ENCODE assay signal across 1 cellular context in genomic region chr22:19898831-19899567, GRCh38.
TF ChIP-seq lines count a peak whose summit lies in the region.

No MANE protein-coding gene starts in this region.

TF ChIP-seq in HepG2, 621 proteins besides CTCF, POLR2A, EP300 and RAD21 (continued from another document and continues in another):
- TF ChIP-seq, protein P1, sequence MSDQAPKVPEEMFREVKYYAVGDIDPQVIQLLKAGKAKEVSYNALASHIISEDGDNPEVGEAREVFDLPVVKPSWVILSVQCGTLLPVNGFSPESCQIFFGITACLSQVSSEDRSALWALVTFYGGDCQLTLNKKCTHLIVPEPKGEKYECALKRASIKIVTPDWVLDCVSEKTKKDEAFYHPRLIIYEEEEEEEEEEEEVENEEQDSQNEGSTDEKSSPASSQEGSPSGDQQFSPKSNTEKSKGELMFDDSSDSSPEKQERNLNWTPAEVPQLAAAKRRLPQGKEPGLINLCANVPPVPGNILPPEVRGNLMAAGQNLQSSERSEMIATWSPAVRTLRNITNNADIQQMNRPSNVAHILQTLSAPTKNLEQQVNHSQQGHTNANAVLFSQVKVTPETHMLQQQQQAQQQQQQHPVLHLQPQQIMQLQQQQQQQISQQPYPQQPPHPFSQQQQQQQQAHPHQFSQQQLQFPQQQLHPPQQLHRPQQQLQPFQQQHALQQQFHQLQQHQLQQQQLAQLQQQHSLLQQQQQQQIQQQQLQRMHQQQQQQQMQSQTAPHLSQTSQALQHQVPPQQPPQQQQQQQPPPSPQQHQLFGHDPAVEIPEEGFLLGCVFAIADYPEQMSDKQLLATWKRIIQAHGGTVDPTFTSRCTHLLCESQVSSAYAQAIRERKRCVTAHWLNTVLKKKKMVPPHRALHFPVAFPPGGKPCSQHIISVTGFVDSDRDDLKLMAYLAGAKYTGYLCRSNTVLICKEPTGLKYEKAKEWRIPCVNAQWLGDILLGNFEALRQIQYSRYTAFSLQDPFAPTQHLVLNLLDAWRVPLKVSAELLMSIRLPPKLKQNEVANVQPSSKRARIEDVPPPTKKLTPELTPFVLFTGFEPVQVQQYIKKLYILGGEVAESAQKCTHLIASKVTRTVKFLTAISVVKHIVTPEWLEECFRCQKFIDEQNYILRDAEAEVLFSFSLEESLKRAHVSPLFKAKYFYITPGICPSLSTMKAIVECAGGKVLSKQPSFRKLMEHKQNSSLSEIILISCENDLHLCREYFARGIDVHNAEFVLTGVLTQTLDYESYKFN (CRISPR knock-in tag; conservative IDR thresholded peaks at IDR 0.05), result peak; percentile 90
- TF ChIP-seq ZNF180 (CRISPR knock-in tag; IDR thresholded peaks at IDR 0.05; ENCODE audit: borderline replicate concordance, low read depth) (no peak), HIC2 (CRISPR knock-in tag; IDR thresholded peaks at IDR 0.05; ENCODE audit: low read depth) (peak; percentile 92; the same call in 1 of the 2 replicates), FOXA3 (CRISPR knock-in tag; IDR thresholded peaks at IDR 0.05) (peak; percentile 79), KIAA2018 (CRISPR knock-in tag; IDR thresholded peaks at IDR 0.05; ENCODE audit: borderline replicate concordance) (0 out of 2 replicates have a peak, but pooled peaks have one; percentile 17), HMG20B (CRISPR knock-in tag; conservative IDR thresholded peaks at IDR 0.05) (no peak), ZNF512B (CRISPR knock-in tag; IDR thresholded peaks at IDR 0.05; ENCODE audit: borderline replicate concordance) (0 out of 2 replicates have a peak, but pooled peaks have one; percentile 17), TGIF2 (CRISPR knock-in tag; IDR thresholded peaks at IDR 0.05) (peak; percentile 71; the same call in 1 of the 2 replicates), ZNF292 (CRISPR knock-in tag; IDR thresholded peaks at IDR 0.05; ENCODE audit: borderline replicate concordance, low read depth) (peak; percentile 56; the same call in 1 of the 2 replicates), HNRNPL (IDR thresholded peaks at IDR 0.05; ENCODE audit: low read depth, low read length) (peak; percentile 95), KLF13 (CRISPR knock-in tag; IDR thresholded peaks at IDR 0.05) (no peak), SALL1 (CRISPR knock-in tag; IDR thresholded peaks at IDR 0.05) (peak; percentile 74), IRF2 (CRISPR knock-in tag; IDR thresholded peaks at IDR 0.05) (peak; percentile 33; the same call in 1 of the 2 replicates), PAF1 (CRISPR knock-in tag; IDR thresholded peaks at IDR 0.05) (no peak), HDAC2 (CRISPR knock-in tag; IDR thresholded peaks at IDR 0.05) (peak; percentile 58; the same call in 1 of the 2 replicates), ASH2L (IDR thresholded peaks at IDR 0.05; ENCODE audit: insufficient read length, low read depth, low read length) (peak; percentile 64), HMGA1 (CRISPR knock-in tag; conservative IDR thresholded peaks at IDR 0.05) (no peak), THAP11 (CRISPR knock-in tag; IDR thresholded peaks at IDR 0.05) (0 out of 2 replicates have a peak, but pooled peaks have one; percentile 40), KDM2A (CRISPR knock-in tag; IDR thresholded peaks at IDR 0.05; ENCODE audit: borderline replicate concordance, low read depth) (peak; percentile 31; the same call in 1 of the 2 replicates), TEAD2 (CRISPR knock-in tag; IDR thresholded peaks at IDR 0.05) (no peak), ZSCAN29 (CRISPR knock-in tag; conservative IDR thresholded peaks at IDR 0.05) (peak; percentile 63; the same call in 1 of the 2 replicates), REXO4 (CRISPR knock-in tag; IDR thresholded peaks at IDR 0.05; ENCODE audit: borderline replicate concordance) (no peak), PHF21A (CRISPR knock-in tag; IDR thresholded peaks at IDR 0.05) (peak; percentile 54; the same call in 1 of the 2 replicates), ZNF790 (CRISPR knock-in tag; IDR thresholded peaks at IDR 0.05; ENCODE audit: borderline replicate concordance) (0 out of 2 replicates have a peak, but pooled peaks have one; percentile 56), ATF7-NPFF (CRISPR knock-in tag; IDR thresholded peaks at IDR 0.05; ENCODE audit: low read depth) (peak; percentile 47; the same call in 1 of the 2 replicates), MED8 (CRISPR knock-in tag; IDR thresholded peaks at IDR 0.05; ENCODE audit: insufficient replicate concordance) (no peak), ZNF609 (CRISPR knock-in tag; IDR thresholded peaks at IDR 0.05; ENCODE audit: borderline replicate concordance) (peak; percentile 41; the same call in 1 of the 2 replicates), KDM6A (CRISPR knock-in tag; IDR thresholded peaks at IDR 0.05; ENCODE audit: low read depth) (peak; percentile 47; the same call in 1 of the 2 replicates), FOSL2 (CRISPR knock-in tag; IDR thresholded peaks at IDR 0.05) (peak; percentile 56; the same call in 1 of the 2 replicates), PAWR (CRISPR knock-in tag; IDR thresholded peaks at IDR 0.05; ENCODE audit: borderline replicate concordance) (no peak), ZNF720 (CRISPR knock-in tag; IDR thresholded peaks at IDR 0.05) (no peak), TEF (CRISPR knock-in tag; IDR thresholded peaks at IDR 0.05) (no peak), ZNF10 (CRISPR knock-in tag; IDR thresholded peaks at IDR 0.05; ENCODE audit: borderline replicate concordance, low read depth) (no peak)
